Comparison of ENCODE assay signal across 1 cellular context in the genomic region with DNA sequence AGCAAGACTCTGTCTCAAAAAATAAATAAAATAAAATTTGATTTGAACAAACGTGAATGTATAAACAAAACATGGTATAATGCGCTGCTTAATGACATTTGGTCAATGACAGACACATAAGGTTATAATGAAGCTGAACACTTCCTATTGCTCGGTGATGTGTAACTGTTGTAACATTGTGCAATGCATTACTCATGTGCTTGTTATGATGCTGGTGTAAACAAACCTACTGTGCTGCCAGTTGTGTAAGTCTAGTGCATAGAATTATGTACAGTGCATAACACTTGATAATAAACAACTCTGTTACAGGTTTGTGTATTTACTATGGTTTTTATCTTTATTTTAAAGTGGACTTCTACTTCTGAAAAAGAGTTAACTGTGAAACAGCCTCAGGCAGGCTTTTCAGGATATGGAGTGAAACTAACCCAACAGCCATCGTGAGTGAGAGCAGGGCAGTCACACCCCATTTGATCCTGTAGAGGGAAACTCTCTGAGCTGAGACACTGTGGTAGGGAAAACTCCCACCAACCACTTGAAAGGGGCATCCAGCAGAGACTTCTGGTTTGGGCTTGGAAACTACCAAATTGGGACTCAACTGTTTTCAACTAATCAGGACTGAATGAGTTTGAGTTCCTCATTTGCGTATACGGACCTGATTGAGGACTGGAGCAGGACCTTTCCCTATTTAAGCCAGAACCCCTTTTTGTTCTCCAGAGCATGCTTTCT.
TF ChIP-seq lines count a peak whose summit lies in the region.

No MANE protein-coding gene starts in this region.

TF ChIP-seq in HepG2, 621 proteins besides CTCF, POLR2A, EP300 and RAD21 (continued from another document and continues in another):
- TF ChIP-seq PTBP1 (IDR thresholded peaks at IDR 0.05; ENCODE audit: low read depth, low read length, poor library complexity, severe bottlenecking) (no peak), ZNF234 (CRISPR knock-in tag; conservative IDR thresholded peaks at IDR 0.05) (no peak), FOSL1 (CRISPR knock-in tag; IDR thresholded peaks at IDR 0.05; ENCODE audit: borderline replicate concordance) (0 out of 2 replicates have a peak, but pooled peaks have one; percentile 42), CHD4 (IDR thresholded peaks at IDR 0.05; ENCODE audit: borderline replicate concordance, low read length) (no peak), FIP1L1 (IDR thresholded peaks at IDR 0.05; ENCODE audit: borderline replicate concordance, insufficient read depth, low read depth, low read length) (no peak), ZNF24 (IDR thresholded peaks at IDR 0.05) (no peak), ZNF780A (CRISPR knock-in tag; IDR thresholded peaks at IDR 0.05) (no peak), TEAD2 (CRISPR knock-in tag; IDR thresholded peaks at IDR 0.05) (no peak), MLLT10 (CRISPR knock-in tag; IDR thresholded peaks at IDR 0.05) (no peak), ZFP91 (CRISPR knock-in tag; IDR thresholded peaks at IDR 0.05; ENCODE audit: borderline replicate concordance) (no peak), GATAD1 (CRISPR knock-in tag; IDR thresholded peaks at IDR 0.05) (no peak), FOXO1 (CRISPR knock-in tag; IDR thresholded peaks at IDR 0.05) (peak; percentile 40; the same call in 1 of the 2 replicates), TCF7L2 (IDR thresholded peaks at IDR 0.05; ENCODE audit: low read depth, low read length) (no peak), ZHX1 (CRISPR knock-in tag; IDR thresholded peaks at IDR 0.05; ENCODE audit: low read depth) (no peak), MAFG (CRISPR knock-in tag; IDR thresholded peaks at IDR 0.05) (no peak), ZNF430 (CRISPR knock-in tag; IDR thresholded peaks at IDR 0.05) (no peak), ZNF10 (CRISPR knock-in tag; IDR thresholded peaks at IDR 0.05; ENCODE audit: borderline replicate concordance, low read depth) (no peak), HIC2 (CRISPR knock-in tag; IDR thresholded peaks at IDR 0.05; ENCODE audit: low read depth) (no peak), ZNF788 (CRISPR knock-in tag; IDR thresholded peaks at IDR 0.05; ENCODE audit: borderline replicate concordance) (no peak), TFE3 (CRISPR knock-in tag; IDR thresholded peaks at IDR 0.05) (peak; percentile 68), RFX5 (IDR thresholded peaks at IDR 0.05; ENCODE audit: low read depth, low read length) (no peak), ZMAT5 (CRISPR knock-in tag; IDR thresholded peaks at IDR 0.05; ENCODE audit: borderline replicate concordance, low read depth) (no peak), NFATC3 (CRISPR knock-in tag; IDR thresholded peaks at IDR 0.05) (no peak), ZNF33B (CRISPR knock-in tag; IDR thresholded peaks at IDR 0.05) (no peak), NFYB (CRISPR knock-in tag; IDR thresholded peaks at IDR 0.05) (no peak), KMT2B (CRISPR knock-in tag; IDR thresholded peaks at IDR 0.05) (no peak), SRSF1 (optimal IDR thresholded peaks at IDR 0.05; ENCODE audit: low read depth, low read length) (no peak), PAX8 (CRISPR knock-in tag; IDR thresholded peaks at IDR 0.05; ENCODE audit: borderline replicate concordance) (no peak), ZBTB2 (CRISPR knock-in tag; IDR thresholded peaks at IDR 0.05; ENCODE audit: low read depth) (no peak), KLF12 (CRISPR knock-in tag; IDR thresholded peaks at IDR 0.05; ENCODE audit: borderline replicate concordance) (no peak), TBL1XR1 (IDR thresholded peaks at IDR 0.05; ENCODE audit: borderline replicate concordance, low read length, partially characterized antibody) (peak; percentile 34), ZNF441 (CRISPR knock-in tag; IDR thresholded peaks at IDR 0.05; ENCODE audit: borderline replicate concordance) (no peak), FOXA3 (CRISPR knock-in tag; IDR thresholded peaks at IDR 0.05) (peak; percentile 92), SSRP1 (CRISPR knock-in tag; IDR thresholded peaks at IDR 0.05) (no peak), GPN1 (CRISPR knock-in tag; IDR thresholded peaks at IDR 0.05; ENCODE audit: borderline replicate concordance) (no peak), BCL3 (CRISPR knock-in tag; IDR thresholded peaks at IDR 0.05) (no peak), ELF3 (CRISPR knock-in tag; IDR thresholded peaks at IDR 0.05) (peak; percentile 33; the same call in 1 of the 2 replicates), NFKBIZ (CRISPR knock-in tag; IDR thresholded peaks at IDR 0.05) (no peak)
- TF ChIP-seq, protein P1, sequence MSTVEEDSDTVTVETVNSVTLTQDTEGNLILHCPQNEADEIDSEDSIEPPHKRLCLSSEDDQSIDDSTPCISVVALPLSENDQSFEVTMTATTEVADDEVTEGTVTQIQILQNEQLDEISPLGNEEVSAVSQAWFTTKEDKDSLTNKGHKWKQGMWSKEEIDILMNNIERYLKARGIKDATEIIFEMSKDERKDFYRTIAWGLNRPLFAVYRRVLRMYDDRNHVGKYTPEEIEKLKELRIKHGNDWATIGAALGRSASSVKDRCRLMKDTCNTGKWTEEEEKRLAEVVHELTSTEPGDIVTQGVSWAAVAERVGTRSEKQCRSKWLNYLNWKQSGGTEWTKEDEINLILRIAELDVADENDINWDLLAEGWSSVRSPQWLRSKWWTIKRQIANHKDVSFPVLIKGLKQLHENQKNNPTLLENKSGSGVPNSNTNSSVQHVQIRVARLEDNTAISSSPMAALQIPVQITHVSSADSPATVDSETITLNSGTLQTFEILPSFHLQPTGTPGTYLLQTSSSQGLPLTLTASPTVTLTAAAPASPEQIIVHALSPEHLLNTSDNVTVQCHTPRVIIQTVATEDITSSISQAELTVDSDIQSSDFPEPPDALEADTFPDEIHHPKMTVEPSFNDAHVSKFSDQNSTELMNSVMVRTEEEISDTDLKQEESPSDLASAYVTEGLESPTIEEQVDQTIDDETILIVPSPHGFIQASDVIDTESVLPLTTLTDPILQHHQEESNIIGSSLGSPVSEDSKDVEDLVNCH (CRISPR knock-in tag; IDR thresholded peaks at IDR 0.05): no peak
- TF ChIP-seq, protein P2, sequence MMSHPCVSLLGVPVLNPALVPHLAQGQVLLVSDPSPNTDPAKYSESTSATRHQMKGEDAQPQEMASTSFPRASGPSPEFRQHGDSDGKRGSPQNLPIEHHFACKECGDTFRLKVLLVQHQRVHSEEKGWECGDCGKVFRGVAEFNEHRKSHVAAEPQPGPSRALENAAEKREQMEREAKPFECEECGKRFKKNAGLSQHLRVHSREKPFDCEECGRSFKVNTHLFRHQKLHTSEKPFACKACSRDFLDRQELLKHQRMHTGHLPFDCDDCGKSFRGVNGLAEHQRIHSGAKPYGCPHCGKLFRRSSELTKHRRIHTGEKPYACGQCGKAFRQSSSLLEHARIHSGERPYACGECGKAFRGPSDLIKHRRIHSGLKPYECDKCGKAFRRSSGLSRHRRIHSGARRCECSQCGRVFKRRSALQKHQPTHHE (CRISPR knock-in tag; IDR thresholded peaks at IDR 0.05; ENCODE audit: borderline replicate concordance): no peak
- TF ChIP-seq, protein P3, sequence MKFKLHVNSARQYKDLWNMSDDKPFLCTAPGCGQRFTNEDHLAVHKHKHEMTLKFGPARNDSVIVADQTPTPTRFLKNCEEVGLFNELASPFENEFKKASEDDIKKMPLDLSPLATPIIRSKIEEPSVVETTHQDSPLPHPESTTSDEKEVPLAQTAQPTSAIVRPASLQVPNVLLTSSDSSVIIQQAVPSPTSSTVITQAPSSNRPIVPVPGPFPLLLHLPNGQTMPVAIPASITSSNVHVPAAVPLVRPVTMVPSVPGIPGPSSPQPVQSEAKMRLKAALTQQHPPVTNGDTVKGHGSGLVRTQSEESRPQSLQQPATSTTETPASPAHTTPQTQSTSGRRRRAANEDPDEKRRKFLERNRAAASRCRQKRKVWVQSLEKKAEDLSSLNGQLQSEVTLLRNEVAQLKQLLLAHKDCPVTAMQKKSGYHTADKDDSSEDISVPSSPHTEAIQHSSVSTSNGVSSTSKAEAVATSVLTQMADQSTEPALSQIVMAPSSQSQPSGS (CRISPR knock-in tag; IDR thresholded peaks at IDR 0.05): peak; percentile 33; the same call in 1 of the 2 replicates
- TF ChIP-seq, protein P4, sequence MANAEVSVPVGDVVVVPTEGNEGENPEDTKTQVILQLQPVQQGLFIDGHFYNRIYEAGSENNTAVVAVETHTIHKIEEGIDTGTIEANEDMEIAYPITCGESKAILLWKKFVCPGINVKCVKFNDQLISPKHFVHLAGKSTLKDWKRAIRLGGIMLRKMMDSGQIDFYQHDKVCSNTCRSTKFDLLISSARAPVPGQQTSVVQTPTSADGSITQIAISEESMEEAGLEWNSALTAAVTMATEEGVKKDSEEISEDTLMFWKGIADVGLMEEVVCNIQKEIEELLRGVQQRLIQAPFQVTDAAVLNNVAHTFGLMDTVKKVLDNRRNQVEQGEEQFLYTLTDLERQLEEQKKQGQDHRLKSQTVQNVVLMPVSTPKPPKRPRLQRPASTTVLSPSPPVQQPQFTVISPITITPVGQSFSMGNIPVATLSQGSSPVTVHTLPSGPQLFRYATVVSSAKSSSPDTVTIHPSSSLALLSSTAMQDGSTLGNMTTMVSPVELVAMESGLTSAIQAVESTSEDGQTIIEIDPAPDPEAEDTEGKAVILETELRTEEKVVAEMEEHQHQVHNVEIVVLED (CRISPR knock-in tag; IDR thresholded peaks at IDR 0.05; ENCODE audit: borderline replicate concordance): no peak
